ENCODE assay signal across 29 cellular contexts in the genomic region with DNA sequence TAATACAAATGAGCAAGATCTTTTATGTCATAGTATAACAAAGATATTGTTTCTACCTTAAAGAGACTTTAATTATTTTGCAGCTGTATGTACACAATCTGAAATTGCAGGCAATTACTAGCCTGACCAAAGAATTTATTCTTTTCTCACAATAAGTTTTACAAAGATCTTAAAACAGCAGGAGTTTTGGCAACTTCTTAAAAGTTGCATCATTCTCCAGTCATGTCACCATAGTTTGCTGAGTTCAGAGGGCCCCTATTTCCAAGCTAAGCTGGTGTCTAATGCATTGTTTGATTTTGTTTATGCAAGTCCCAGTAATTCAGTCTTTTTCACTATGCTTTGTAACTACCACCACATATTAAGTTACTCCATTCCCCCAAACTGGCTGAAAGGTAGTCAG.
A peak's percentile ranks its signal among the peaks of the same experiment; 100 is the strongest.
DNase-seq lines count a peak whose midpoint lies in the region; ATAC-seq and TF ChIP-seq lines count a peak whose summit lies in the region.
"Had no signal": no experiment of that assay in that cellular context is flagged by ENCODE, and none has a peak within 500 bp of the region (broad histone marks: within the 10 kb centered on the region; RNA-seq: fewer than 3 reads in every experiment).

No MANE protein-coding gene starts in this region.

- peaks cover 0 to 14% (median 6%) of the 10 kb centered on the region in 5 donors for H3K27me3 Mint-ChIP-seq in naive thymus-derived CD4-positive, alpha-beta T cell
- H3K27me3 Mint-ChIP-seq: activated CD8-positive, alpha-beta T cell treated with anti-CD3 and anti-CD28 coated beads for 36 hours; CD4-positive, CD25-positive, alpha-beta regulatory T cell had no signal

- H4K8ac ChIP-seq in IMR-90 (ENCODE audit: low read depth in 2 of 2, low read length in 2 of 2): no peak overlapping the region

- TF ChIP-seq CTCF in IMR-90 (conservative IDR thresholded peaks at IDR 0.05; ENCODE audit: low read depth, low read length): no peak
- TF ChIP-seq CTCF in fibroblast of pulmonary artery (IDR thresholded peaks at IDR 0.05; ENCODE audit: low read length, missing control alignments): no peak

- no peaks in the 10 kb centered on the region for H4K20me1 ChIP-seq in IMR-90 (ENCODE audit: insufficient read depth, low read length)

- H3K4me1 Mint-ChIP-seq in naive thymus-derived CD4-positive, alpha-beta T cell: no peaks in the 10 kb centered on the region
- H3K4me1 Mint-ChIP-seq: activated T-helper 17 cell treated with anti-CD3 and anti-CD28 coated beads, Interleukin-2, amount 50 U/mL, for 72 hours; CD4-positive, CD25-positive, alpha-beta regulatory T cell; neural progenitor cell had no signal

- no peak overlapping the region for H4K5ac ChIP-seq in IMR-90 (ENCODE audit: low read depth, low read length)

- H2AK5ac ChIP-seq in IMR-90 (ENCODE audit: low read depth, low read length): no peak overlapping the region

- H3K9me3 Mint-ChIP-seq in naive thymus-derived CD4-positive, alpha-beta T cell: peaks cover 0 to 3% (median 0%) of the 10 kb centered on the region in 11 donors
- H3K9me3 Mint-ChIP-seq: activated CD8-positive, alpha-beta T cell treated with anti-CD3 and anti-CD28 coated beads for 36 hours; activated T-helper 17 cell treated with anti-CD3 and anti-CD28 coated beads, Interleukin-2, amount 50 U/mL, for 72 hours; CD4-positive, CD25-positive, alpha-beta regulatory T cell; neural progenitor cell; T-helper 1 cell treated with Interleukin-12 subunit alpha and Interleukin-12 subunit beta and Interleukin-4 antibody, amounts not matched to agents 30 μg/mL and 1 μg/mL, for 36 hours had no signal

- no peak overlapping the region for H3K27ac ChIP-seq in IMR-90 (ENCODE audit: insufficient read depth, low read length)
- H3K27ac ChIP-seq in naive thymus-derived CD4-positive, alpha-beta T cell (ENCODE audit: low read depth, low read length): no peak overlapping the region
- H3K27ac ChIP-seq: foreskin keratinocyte, heart right ventricle, neural progenitor cell, parathyroid adenoma, upper lobe of right lung had no signal

- no peaks in the 10 kb centered on the region for H3K27me3 ChIP-seq in IMR-90 (ENCODE audit: control insufficient read depth, insufficient read depth, low read length)
- no peaks in the 10 kb centered on the region for H3K27me3 ChIP-seq in naive thymus-derived CD4-positive, alpha-beta T cell (ENCODE audit: control insufficient read depth in 2 of 2, insufficient read depth in 2 of 2, low read length in 2 of 2)
- H3K27me3 ChIP-seq: foreskin keratinocyte, heart right ventricle, MG63, neural progenitor cell, upper lobe of right lung had no signal

- no TSS peak for BruUV-seq in IMR-90 (replicated peaks; lab: Mats Ljungman, UMichigan)

- H2BK5ac ChIP-seq in IMR-90 (ENCODE audit: low read depth, low read length, poor library complexity, severe bottlenecking): no peak overlapping the region

- no peaks in the 10 kb centered on the region for H3K79me1 ChIP-seq in IMR-90 (ENCODE audit: low read depth in 1 of 2, low read length in 2 of 2)

- DNase-seq in IMR-90 (no peak), astrocyte of the hippocampus (ENCODE audit: low read depth, low spot score) (peak; percentile 14), fibroblast of pulmonary artery (ENCODE audit: low read depth) (peak; percentile 56), stromal cell of bone marrow (ENCODE audit: low read depth) (peak; percentile 13), NCI-H2196 treated with DMSO at 0.1 percent for 48 hours (lab: John Stamatoyannopoulos, UW; ENCODE audit: unreplicated experiment) (no peak)
- no peak for DNase-seq in naive thymus-derived CD4-positive, alpha-beta T cell
- DNase-seq: activated CD8-positive, alpha-beta T cell treated with anti-CD3 and anti-CD28 coated beads for 36 hours; activated naive CD4-positive, alpha-beta T cell treated with anti-CD3 and anti-CD28 coated beads, Interleukin-2, amount 50 U/mL, for 16 hours; CD4-positive, CD25-positive, alpha-beta regulatory T cell; central memory CD4-positive, alpha-beta T cell; dermis blood vessel endothelial cell; foreskin keratinocyte; heart right ventricle; left cardiac atrium; mammary epithelial cell; MG63; NCI-H1417; NCI-H2029 treated with DMSO at 0.1 percent for 48 hours; NCI-H2227 treated with DMSO at 0.1 percent for 48 hours; NCI-H748 treated with DMSO at 0.1 percent for 48 hours; right cardiac atrium; stimulated activated CD4-positive, alpha-beta T cell treated with anti-CD3 and anti-CD28 coated beads, Interleukin-4, amount 100 ng/mL, for 1 hour; substantia nigra; upper lobe of right lung had no signal

- TF ChIP-seq POLR2A in IMR-90 (IDR thresholded peaks at IDR 0.05; ENCODE audit: low read depth, low read length): no peak

- CTCF ChIA-PET in IMR-90 (lab: Yijun Ruan, JAX): no interaction called here
- CTCF ChIA-PET in naive thymus-derived CD4-positive, alpha-beta T cell (lab: Charles Lee): no interaction called here

- no peak overlapping the region for H3K4me3 Mint-ChIP-seq in naive thymus-derived CD4-positive, alpha-beta T cell
- H3K4me3 Mint-ChIP-seq: activated CD8-positive, alpha-beta T cell treated with anti-CD3 and anti-CD28 coated beads for 36 hours; activated T-helper 17 cell treated with anti-CD3 and anti-CD28 coated beads, Interleukin-2, amount 50 U/mL, for 72 hours; CD4-positive, CD25-positive, alpha-beta regulatory T cell; neural progenitor cell; T-helper 1 cell treated with Interleukin-12 subunit alpha and Interleukin-12 subunit beta and Interleukin-4 antibody, amounts not matched to agents 30 μg/mL and 1 μg/mL, for 36 hours had no signal

- H3K36me3 Mint-ChIP-seq in naive thymus-derived CD4-positive, alpha-beta T cell: no peaks in the 10 kb centered on the region
- H3K36me3 Mint-ChIP-seq: CD4-positive, CD25-positive, alpha-beta regulatory T cell had no signal

- no peaks in the 10 kb centered on the region for H3K9me3 ChIP-seq in IMR-90 (ENCODE audit: control insufficient read depth, insufficient read depth, low read length)
- H3K9me3 ChIP-seq in naive thymus-derived CD4-positive, alpha-beta T cell (ENCODE audit: control insufficient read depth in 2 of 3, low read length in 3 of 3): no peaks in the 10 kb centered on the region
- H3K9me3 ChIP-seq: heart right ventricle, MG63, upper lobe of right lung had no signal

- no peak overlapping the region for H2BK20ac ChIP-seq in IMR-90 (ENCODE audit: low read depth, low read length)

- no peak overlapping the region for H3K9ac ChIP-seq in IMR-90 (ENCODE audit: low read depth, low read length)
- H3K9ac ChIP-seq: neural progenitor cell, parathyroid adenoma had no signal

- H3K4me2 ChIP-seq in IMR-90 (ENCODE audit: low read depth, low read length): no peak overlapping the region
- H3K4me2 ChIP-seq: neural progenitor cell had no signal

- POLR2A ChIA-PET in IMR-90 (lab: Charles Lee; ENCODE audit: unreplicated experiment): no interaction called here
- POLR2A ChIA-PET in naive thymus-derived CD4-positive, alpha-beta T cell (lab: Charles Lee): no interaction called here

- no peaks in the 10 kb centered on the region for H3K9me1 ChIP-seq in IMR-90 (ENCODE audit: insufficient read depth, low read length)

- intact Hi-C loops in IMR-90 (cut with micrococcal nuclease): no loop called here
- intact Hi-C loops in naive thymus-derived CD4-positive, alpha-beta T cell (cut with micrococcal nuclease): no loop called here

- H3K4me1 ChIP-seq in IMR-90 (ENCODE audit: control insufficient read depth, insufficient read depth, low read length): no peaks in the 10 kb centered on the region
- H3K4me1 ChIP-seq in naive thymus-derived CD4-positive, alpha-beta T cell (ENCODE audit: control insufficient read depth in 2 of 2, insufficient read depth in 2 of 2, low read length in 2 of 2): no peaks in the 10 kb centered on the region
- H3K4me1 ChIP-seq: foreskin keratinocyte, heart right ventricle, neural progenitor cell, parathyroid adenoma, upper lobe of right lung had no signal

- no peak overlapping the region for H3K18ac ChIP-seq in IMR-90 (ENCODE audit: low read depth, low read length)

- H3K4ac ChIP-seq in IMR-90 (ENCODE audit: low read depth, low read length): no peak overlapping the region

- H3K36me3 ChIP-seq in IMR-90 (ENCODE audit: control insufficient read depth, insufficient read depth, low read length): no peaks in the 10 kb centered on the region
- H3K36me3 ChIP-seq in naive thymus-derived CD4-positive, alpha-beta T cell (ENCODE audit: control insufficient read depth in 2 of 3, insufficient read depth in 3 of 3, low read length in 3 of 3): no peaks in the 10 kb centered on the region
- H3K36me3 ChIP-seq: heart right ventricle, MG63, neural progenitor cell, upper lobe of right lung had no signal

- H3K27ac Mint-ChIP-seq in naive thymus-derived CD4-positive, alpha-beta T cell: no peak overlapping the region
- H3K27ac Mint-ChIP-seq: activated CD8-positive, alpha-beta T cell treated with anti-CD3 and anti-CD28 coated beads for 36 hours; activated T-helper 17 cell treated with anti-CD3 and anti-CD28 coated beads, Interleukin-2, amount 50 U/mL, for 72 hours; CD4-positive, CD25-positive, alpha-beta regulatory T cell; neural progenitor cell; T-helper 1 cell treated with Interleukin-12 subunit alpha and Interleukin-12 subunit beta and Interleukin-4 antibody, amounts not matched to agents 30 μg/mL and 1 μg/mL, for 36 hours had no signal

- H2BK120ac ChIP-seq in IMR-90 (ENCODE audit: low read depth, low read length): no peak overlapping the region

- no peak overlapping the region for H3K14ac ChIP-seq in IMR-90 (replicated peaks; ENCODE audit: low read depth, low read length)

- no peak for TF ChIP-seq RAD21 in IMR-90 (IDR thresholded peaks at IDR 0.05; ENCODE audit: low read length)

- no peak overlapping the region for H2BK15ac ChIP-seq in IMR-90 (ENCODE audit: low read depth, low read length)

- in situ Hi-C loops in IMR-90 (cut with MboI; ENCODE audit: low sequenced_read_pairs): no loop called here

- dilution Hi-C loops in IMR-90 (cut with HindIII; ENCODE audit: low sequenced_read_pairs, unreplicated experiment): no loop called here

- H2AK9ac ChIP-seq in IMR-90 (replicated peaks; ENCODE audit: low read depth, low read length, poor library complexity): no peak overlapping the region

- no peak overlapping the region for H2AFZ ChIP-seq in IMR-90 (replicated peaks; ENCODE audit: low read length, poor library complexity)
- H2AFZ ChIP-seq: neural progenitor cell, parathyroid adenoma had no signal

- no peak overlapping the region for H4K91ac ChIP-seq in IMR-90 (ENCODE audit: insufficient read depth, low read depth, low read length)

- H3K23ac ChIP-seq in IMR-90 (ENCODE audit: low read depth, low read length): no peak overlapping the region

- H3K4me3 ChIP-seq in IMR-90 (ENCODE audit: insufficient read depth, low read depth, low read length) (no peak overlapping the region), fibroblast of pulmonary artery (replicated peaks; ENCODE audit: low read depth, low read length) (no peak overlapping the region)
- no peak overlapping the region for H3K4me3 ChIP-seq in naive thymus-derived CD4-positive, alpha-beta T cell (ENCODE audit: low read length)
- H3K4me3 ChIP-seq: heart right ventricle, MG63, neural progenitor cell, upper lobe of right lung had no signal

- no peak overlapping the region for H3K56ac ChIP-seq in IMR-90 (ENCODE audit: extremely low read depth, insufficient read depth, low read length)

- ATAC-seq in IMR-90 (ENCODE audit: low read depth): no peak
- ATAC-seq in naive thymus-derived CD4-positive, alpha-beta T cell: no peak
- no peak for ATAC-seq in HG03457 (IDR thresholded peaks at IDR 0.05; ENCODE audit: unreplicated experiment)
- ATAC-seq: activated CD8-positive, alpha-beta T cell treated with anti-CD3 and anti-CD28 coated beads for 36 hours; activated T-helper 17 cell treated with anti-CD3 and anti-CD28 coated beads, Interleukin-2, amount 50 U/mL, for 72 hours; foreskin keratinocyte; heart right ventricle; left cardiac atrium; right cardiac atrium; upper lobe of right lung had no signal

Comparison
In these comparisons a context has a peak if more than half of its experiments do, and no peak if none do; other contexts are left out.
1. DNase-seq: peak in astrocyte of the hippocampus (single experiment), fibroblast of pulmonary artery (single experiment) and stromal cell of bone marrow (single experiment); none in IMR-90 (single experiment), naive thymus-derived CD4-positive, alpha-beta T cell (0 of 9) and NCI-H2196 treated with DMSO at 0.1 percent for 48 hours (single experiment).